Comparison of ENCODE assay signal across 8 cellular contexts in the genomic region with DNA sequence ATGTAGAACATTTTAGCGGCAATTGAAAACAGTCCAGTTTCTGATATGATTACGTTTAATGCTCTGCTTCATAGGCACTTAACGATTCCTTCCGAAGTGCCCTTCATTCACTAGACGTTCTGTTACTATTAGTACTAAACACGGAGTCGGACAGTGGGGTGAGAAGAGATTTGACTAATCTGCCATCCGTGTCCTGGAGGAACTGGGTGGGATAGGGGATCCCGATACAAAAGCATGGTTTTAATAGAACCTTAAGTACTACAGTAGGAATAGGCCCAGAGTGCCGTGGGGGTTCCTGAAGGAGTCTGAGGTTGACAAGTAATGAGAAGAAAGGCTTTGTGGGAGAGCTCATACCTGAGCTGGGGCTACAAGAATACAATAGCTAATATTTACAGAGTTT. TPM values are rescaled to one million over a fixed set of nuclear protein-coding genes. Genes with fewer than 3 reads are reported as not detected.
A peak's percentile ranks its signal among the peaks of the same experiment; 100 is the strongest.
DNase-seq lines count a peak whose midpoint lies in the region; ATAC-seq and TF ChIP-seq lines count a peak whose summit lies in the region.

No MANE protein-coding gene starts in this region.

- H3K4me3 ChIP-seq in AG10803 (ENCODE audit: low read length) (peak overlapping the region; percentile 96), HL-60 (replicated peaks; ENCODE audit: insufficient read depth, low read length) (peak overlapping the region; percentile 78), muscle layer of colon (ENCODE audit: low read depth in 1 of 2, low read length in 2 of 2) (peak overlapping the region; percentile 48 to 97)

- H3K27me3 Mint-ChIP-seq in MCF 10A (ENCODE audit: insufficient read depth, unreplicated experiment): no peaks in the 10 kb centered on the region

- CTCF ChIA-PET in MCF 10A (lab: Yijun Ruan, JAX): interaction anchor here (1.7 kb wide), 1 partner anchor 71 kb away, joined by 13 read pairs; no protein-coding TSS in a partner anchor

- H3K27ac ChIP-seq in HL-60 (replicated peaks) (peak overlapping the region; percentile 55; the same call in 1 of the 2 replicates), muscle layer of colon (ENCODE audit: low read depth, low read length) (no peak overlapping the region)

- H3K27me3 ChIP-seq in HL-60 (ENCODE audit: insufficient read depth, poor library complexity, severe bottlenecking) (no peaks in the 10 kb centered on the region), muscle layer of colon (ENCODE audit: control insufficient read depth in 1 of 2, insufficient read depth in 2 of 2, low read length in 2 of 2) (no peaks in the 10 kb centered on the region)

- H3K4me1 ChIP-seq in muscle layer of colon (ENCODE audit: insufficient read depth, low read length): peaks cover 13% of the 10 kb centered on the region

- H3K36me3 ChIP-seq in muscle layer of colon (ENCODE audit: insufficient read depth, low read length): peaks cover 5% of the 10 kb centered on the region

- H3K9ac ChIP-seq in muscle layer of colon (ENCODE audit: low read length): peak overlapping the region; percentile 70

- peak overlapping the region; percentile 91 for H3K4me3 Mint-ChIP-seq in MCF 10A (ENCODE audit: unreplicated experiment)

- TF ChIP-seq CTCF in AG10803 (conservative IDR thresholded peaks at IDR 0.05; ENCODE audit: low read length) (no peak), HL-60 (IDR thresholded peaks at IDR 0.05; ENCODE audit: insufficient read depth, low read length) (no peak), MCF 10A (IDR thresholded peaks at IDR 0.05; ENCODE audit: unreplicated experiment) (no peak)

- H3K9me3 ChIP-seq in muscle layer of colon (ENCODE audit: low read length): no peaks in the 10 kb centered on the region

- POLR2A ChIA-PET in MCF 10A (lab: Yijun Ruan, JAX): interaction anchor here (0.6 to 1.9 kb wide), 10 partner anchors 9 to 252 kb away, joined by 3 to 11 read pairs (median 4); a partner anchor contains a TSS

- intact Hi-C loops in MCF 10A (cut with micrococcal nuclease): no loop called here

- no peaks in the 10 kb centered on the region for H3K36me3 Mint-ChIP-seq in MCF 10A (ENCODE audit: insufficient read depth, unreplicated experiment)

- DNase-seq in AG10803 (ENCODE audit: low read depth): no peak
- DNase-seq in HL-60 (ENCODE audit: low read depth in 1 of 2, low spot score in 1 of 2): no peak
- DNase-seq in MCF 10A (ENCODE audit: unreplicated experiment): no peak
- no peak for DNase-seq in NCI-H2171 treated with DMSO at 0.1 percent for 48 hours (lab: John Stamatoyannopoulos, UW)
- no peak for DNase-seq in dermis blood vessel endothelial cell
- DNase-seq in central memory CD4-positive, alpha-beta T cell: no peak

- peak overlapping the region; percentile 89 for H3K27ac Mint-ChIP-seq in MCF 10A (ENCODE audit: low read depth, unreplicated experiment)

- H3K4me1 Mint-ChIP-seq in MCF 10A (ENCODE audit: insufficient read depth, unreplicated experiment): peaks cover 6% of the 10 kb centered on the region

- no peak for ATAC-seq in GM18519 (IDR thresholded peaks at IDR 0.05; ENCODE audit: low FRiP score, unreplicated experiment)

- peaks cover 8% of the 10 kb centered on the region for H3K9me3 Mint-ChIP-seq in MCF 10A (ENCODE audit: unreplicated experiment)

- no TSS peak for BruUV-seq in MCF 10A (replicated peaks; lab: Mats Ljungman, UMichigan)

RNA-seq across cellular contexts. Expression of a gene that starts 0.6 kb away (rescaled TPM):
- 13.9 and 14.8 TPM in 2 replicates for total RNA-seq in MCF 10A (2022)
- 8.7 and 9.7 TPM in 2 replicates for total RNA-seq in dermis blood vessel endothelial cell

RNA-seq across cellular contexts. Expression of a gene that starts 0.7 kb away (rescaled TPM):
- total RNA-seq in MCF 10A (2022) (17.9 and 21.3 TPM in 2 replicates), dermis blood vessel endothelial cell (25.2 and 29.7 TPM in 2 replicates)

RNA-seq across cellular contexts. Expression of a gene that starts 13.3 kb away (rescaled TPM):
- total RNA-seq in MCF 10A (2022) (0.07 and 0.76 TPM in 2 replicates), dermis blood vessel endothelial cell (0.14 and 0.34 TPM in 2 replicates)
